Comparison of ENCODE assay signal across 8 cellular contexts in the genomic region with DNA sequence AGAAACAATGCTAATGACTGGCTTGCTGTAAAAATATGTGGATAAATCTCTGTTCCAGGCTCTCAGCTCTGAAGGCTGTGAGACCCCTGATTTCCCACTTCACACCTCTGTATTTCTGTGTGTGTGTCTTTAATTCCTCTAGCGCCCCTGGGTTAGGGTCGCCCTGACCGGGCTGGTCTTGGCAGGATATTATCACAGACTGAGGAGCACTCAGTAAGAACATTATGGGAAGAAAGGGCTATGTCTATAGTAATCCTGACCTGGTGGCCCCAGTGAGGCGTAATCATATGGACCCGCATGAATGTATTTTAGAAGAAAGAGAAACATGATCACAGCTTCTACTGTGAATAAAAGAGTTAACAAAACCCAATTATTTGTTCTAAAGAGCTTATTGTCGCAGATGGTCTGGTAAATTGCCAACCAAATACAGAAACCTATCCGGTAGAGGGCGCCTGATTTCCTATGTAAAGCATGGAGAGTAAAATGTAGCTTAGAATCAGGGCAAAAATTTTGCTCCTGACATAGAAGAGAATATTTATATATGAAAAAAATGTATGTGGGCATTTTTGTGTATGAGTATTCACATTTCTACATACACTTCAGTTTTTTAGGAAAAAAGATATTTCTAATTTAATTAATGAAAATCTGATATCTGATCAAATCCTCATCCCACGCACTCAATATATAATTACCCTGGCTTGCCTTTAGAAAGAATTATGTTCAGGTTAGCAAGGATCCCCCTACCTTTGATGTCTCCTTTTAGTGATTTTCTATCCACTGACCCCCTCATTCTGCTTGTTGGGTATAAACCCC. TPM values are rescaled to one million over a fixed set of nuclear protein-coding genes. Genes with fewer than 3 reads are reported as not detected.
A peak's percentile ranks its signal among the peaks of the same experiment; 100 is the strongest.
DNase-seq lines count a peak whose midpoint lies in the region; ATAC-seq and TF ChIP-seq lines count a peak whose summit lies in the region.

No MANE protein-coding gene starts in this region.

- DNase-seq in left cardiac atrium (peak; percentile 23), cardiac septum (ENCODE audit: low spot score) (no peak), NCI-H146 (lab: John Stamatoyannopoulos, UW) (peak; percentile 40), foreskin fibroblast (peak; percentile 52 to 86)
- DNase-seq in activated CD4-positive, alpha-beta T cell treated with anti-CD3 and anti-CD28 coated beads, Interleukin-2, amount 10 ng/mL, durations not matched to agents 24 days and 14 days, result peak; percentile 82
- peak; percentile 24 for DNase-seq in stimulated activated CD4-positive, alpha-beta T cell treated with anti-CD3 and anti-CD28 coated beads, Interleukin-12 subunit alpha, Interleukin-12 subunit beta, amount 100 ng/mL, for 4 hours

- ATAC-seq in left cardiac atrium (no peak), HG02610 (IDR thresholded peaks at IDR 0.05; ENCODE audit: unreplicated experiment) (no peak), HG02642 (IDR thresholded peaks at IDR 0.05; ENCODE audit: poor library complexity, unreplicated experiment) (no peak)

- peaks cover 50% of the 10 kb centered on the region for H3K27me3 Mint-ChIP-seq in activated CD4-positive, alpha-beta T cell treated with anti-CD3 and anti-CD28 coated beads, Interleukin-2, amount 10 ng/mL, durations not matched to agents 24 days and 14 days

- no peak overlapping the region for H3K4me3 ChIP-seq in foreskin fibroblast (ENCODE audit: low read depth in 1 of 2, low read length in 2 of 2)

- no peaks in the 10 kb centered on the region for H3K36me3 Mint-ChIP-seq in activated CD4-positive, alpha-beta T cell treated with anti-CD3 and anti-CD28 coated beads, Interleukin-2, amount 10 ng/mL, durations not matched to agents 24 days and 14 days (ENCODE audit: low read depth)

- H3K4me1 Mint-ChIP-seq in activated CD4-positive, alpha-beta T cell treated with anti-CD3 and anti-CD28 coated beads, Interleukin-2, amount 10 ng/mL, durations not matched to agents 24 days and 14 days, result no peaks in the 10 kb centered on the region

- H3K27ac Mint-ChIP-seq in activated CD4-positive, alpha-beta T cell treated with anti-CD3 and anti-CD28 coated beads, Interleukin-2, amount 10 ng/mL, durations not matched to agents 24 days and 14 days, result no peak overlapping the region

- intact Hi-C loops in left cardiac atrium (cut with DNase I) (no loop called here), cardiac septum (cut with DNase I) (no loop called here)
- intact Hi-C loops in activated CD4-positive, alpha-beta T cell treated with anti-CD3 and anti-CD28 coated beads, Interleukin-2, amount 10 ng/mL, durations not matched to agents 24 days and 14 days (cut with micrococcal nuclease), result loop anchor here (1.0 kb wide), 1 partner anchor 355 kb away; no protein-coding TSS in a partner anchor

- no peak overlapping the region for H3K4me3 Mint-ChIP-seq in activated CD4-positive, alpha-beta T cell treated with anti-CD3 and anti-CD28 coated beads, Interleukin-2, amount 10 ng/mL, durations not matched to agents 24 days and 14 days

- TF ChIP-seq CTCF in foreskin fibroblast (IDR thresholded peaks at IDR 0.05; ENCODE audit: low read depth, low read length), result peak; percentile 52

- H3K9me3 Mint-ChIP-seq in activated CD4-positive, alpha-beta T cell treated with anti-CD3 and anti-CD28 coated beads, Interleukin-2, amount 10 ng/mL, durations not matched to agents 24 days and 14 days, result no peaks in the 10 kb centered on the region

RNA-seq across cellular contexts. Expression of a gene that starts 5.8 kb away (rescaled TPM):
- total RNA-seq in left cardiac atrium (not detected), cardiac septum (not detected)
- not detected in 2 replicates for total RNA-seq in activated CD4-positive, alpha-beta T cell treated with anti-CD3 and anti-CD28 coated beads, Interleukin-2, amount 10 ng/mL, durations not matched to agents 24 days and 14 days

RNA-seq across cellular contexts. Expression of a gene that starts 25.5 kb away (rescaled TPM):
- total RNA-seq in left cardiac atrium (not detected), cardiac septum (not detected)
- total RNA-seq in activated CD4-positive, alpha-beta T cell treated with anti-CD3 and anti-CD28 coated beads, Interleukin-2, amount 10 ng/mL, durations not matched to agents 24 days and 14 days, result not detected in 2 replicates

RNA-seq across cellular contexts. Expression of a gene that starts 47.7 kb away (rescaled TPM):
- total RNA-seq in left cardiac atrium (not detected), cardiac septum (not detected)
- not detected in 2 replicates for total RNA-seq in activated CD4-positive, alpha-beta T cell treated with anti-CD3 and anti-CD28 coated beads, Interleukin-2, amount 10 ng/mL, durations not matched to agents 24 days and 14 days

RNA-seq across cellular contexts. Expression of a gene that starts 49.2 kb away (rescaled TPM):
- total RNA-seq in left cardiac atrium (not detected), cardiac septum (not detected)
- total RNA-seq in activated CD4-positive, alpha-beta T cell treated with anti-CD3 and anti-CD28 coated beads, Interleukin-2, amount 10 ng/mL, durations not matched to agents 24 days and 14 days, result not detected in 2 replicates
